ENCODE assay signal across 8 cellular contexts in the genomic region with DNA sequence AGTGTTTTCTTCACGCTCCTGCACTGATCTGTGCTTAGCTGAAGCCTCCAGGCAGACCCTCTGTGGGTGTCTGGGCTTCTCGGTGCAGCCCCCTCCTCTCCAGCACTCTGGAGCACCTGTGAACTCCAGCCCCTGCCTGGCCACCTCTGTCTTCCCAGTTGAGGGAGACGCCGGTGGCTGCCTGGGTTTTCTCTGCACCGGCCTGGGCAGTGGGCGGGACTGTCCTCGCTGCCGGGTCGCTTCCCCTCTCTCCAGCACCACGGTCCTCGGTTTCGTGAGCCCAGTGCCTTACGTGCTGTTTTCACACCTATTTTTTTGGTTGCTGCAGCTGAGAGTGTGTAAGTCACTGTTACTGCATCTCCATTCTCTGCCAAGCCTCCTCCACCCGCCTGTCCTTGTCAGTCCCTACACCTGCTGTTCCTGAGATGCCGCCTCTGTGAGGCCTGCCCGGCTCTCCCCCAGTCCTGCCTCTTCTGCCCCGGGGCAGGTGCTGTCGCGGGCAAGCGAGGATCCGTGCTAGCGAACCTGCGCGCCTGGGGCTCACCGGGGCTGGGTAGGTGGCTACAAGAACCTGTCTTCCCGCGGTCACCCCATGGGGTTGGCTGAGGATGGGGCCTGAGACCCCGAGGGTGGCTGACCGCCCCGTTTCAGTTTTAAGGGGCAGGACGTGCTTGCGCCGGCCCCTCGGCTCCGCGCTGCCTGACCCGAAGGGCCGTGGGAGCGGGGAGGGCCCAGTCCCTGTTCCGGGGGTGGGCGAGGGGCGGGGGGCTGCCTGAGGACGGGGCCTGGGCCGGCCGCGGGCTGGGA.
DNase-seq lines count a peak whose midpoint lies in the region; ATAC-seq lines count a peak whose summit lies in the region.

No MANE protein-coding gene starts in this region.

- CTCF ChIA-PET in activated naive CD4-positive, alpha-beta T cell treated with anti-CD3 and anti-CD28 coated beads, Interleukin-2, amount 10 ng/mL, durations not matched to agents 7 days and 5 days (lab: Charles Lee), result interaction anchor here (1.2 kb wide), 1 partner anchor 11 kb away, joined by 3 read pairs; no protein-coding TSS in a partner anchor

- H3K4me3 ChIP-seq in iPS-18c (ENCODE audit: insufficient read depth, low read depth, low read length), result peak overlapping the region; percentile 50

- DNase-seq in NAMALWA (ENCODE audit: low spot score) (peak; percentile 34), AG08396 (ENCODE audit: low spot score) (no peak), foreskin melanocyte (no peak), iPS-NIHi11 (ENCODE audit: low spot score) (no peak)
- DNase-seq in activated naive CD4-positive, alpha-beta T cell treated with anti-CD3 and anti-CD28 coated beads, Interleukin-2, amount 10 ng/mL, durations not matched to agents 7 days and 5 days, result peak; percentile 75
- DNase-seq in stimulated activated CD4-positive, alpha-beta T cell treated with anti-CD3 and anti-CD28 coated beads, Interleukin-4, amount 100 ng/mL, for 24 hours, result peak; percentile 29

- no peaks in the 10 kb centered on the region for H3K9me3 ChIP-seq in iPS-18c (ENCODE audit: control insufficient read depth, insufficient read depth, low read length)

- H3K27me3 Mint-ChIP-seq in activated naive CD4-positive, alpha-beta T cell treated with anti-CD3 and anti-CD28 coated beads, Interleukin-2, amount 10 ng/mL, durations not matched to agents 7 days and 5 days, result peaks cover 56% of the 10 kb centered on the region

- peaks cover 15% of the 10 kb centered on the region for H3K4me1 Mint-ChIP-seq in activated naive CD4-positive, alpha-beta T cell treated with anti-CD3 and anti-CD28 coated beads, Interleukin-2, amount 10 ng/mL, durations not matched to agents 7 days and 5 days

- H3K27ac Mint-ChIP-seq in activated naive CD4-positive, alpha-beta T cell treated with anti-CD3 and anti-CD28 coated beads, Interleukin-2, amount 10 ng/mL, durations not matched to agents 7 days and 5 days, result no peak overlapping the region

- peaks cover 2% of the 10 kb centered on the region for H3K9me3 Mint-ChIP-seq in activated naive CD4-positive, alpha-beta T cell treated with anti-CD3 and anti-CD28 coated beads, Interleukin-2, amount 10 ng/mL, durations not matched to agents 7 days and 5 days

- peak; percentile 16 for ATAC-seq in GM19035 (IDR thresholded peaks at IDR 0.05; ENCODE audit: unreplicated experiment)

- peak overlapping the region; percentile 67 for H3K4me3 Mint-ChIP-seq in activated naive CD4-positive, alpha-beta T cell treated with anti-CD3 and anti-CD28 coated beads, Interleukin-2, amount 10 ng/mL, durations not matched to agents 7 days and 5 days

- H3K36me3 Mint-ChIP-seq in activated naive CD4-positive, alpha-beta T cell treated with anti-CD3 and anti-CD28 coated beads, Interleukin-2, amount 10 ng/mL, durations not matched to agents 7 days and 5 days, result no peaks in the 10 kb centered on the region

Comparison
In these comparisons a context has a peak if more than half of its experiments do, and no peak if none do; other contexts are left out.
1. DNase-seq: peak in NAMALWA (single experiment), activated naive CD4-positive, alpha-beta T cell treated with anti-CD3 and anti-CD28 coated beads, Interleukin-2, amount 10 ng/mL, durations not matched to agents 7 days and 5 days (single experiment) and stimulated activated CD4-positive, alpha-beta T cell treated with anti-CD3 and anti-CD28 coated beads, Interleukin-4, amount 100 ng/mL, for 24 hours (single experiment); none in AG08396 (single experiment), foreskin melanocyte (single experiment) and iPS-NIHi11 (single experiment).